Comparison of ENCODE assay signal across 1 cellular context in genomic region chr11:47375546-47376085, GRCh38.
TF ChIP-seq lines count a peak whose summit lies in the region.

No MANE protein-coding gene starts in this region.

TF ChIP-seq in IMR-90, 13 proteins besides CTCF, POLR2A, EP300 and RAD21:
- TF ChIP-seq MXI1 (IDR thresholded peaks at IDR 0.05; ENCODE audit: borderline replicate concordance, low read depth, low read length) = no peak
- no peak for TF ChIP-seq SMC3 (IDR thresholded peaks at IDR 0.05; ENCODE audit: low read depth, low read length)
- no peak for TF ChIP-seq NFE2L2 (IDR thresholded peaks at IDR 0.05; ENCODE audit: low read depth, low read length)
- no peak for TF ChIP-seq ELK1 (IDR thresholded peaks at IDR 0.05; ENCODE audit: borderline replicate concordance, low read depth, low read length)
- TF ChIP-seq USF2 (IDR thresholded peaks at IDR 0.05; ENCODE audit: low read depth, low read length) = no peak
- TF ChIP-seq MAZ (IDR thresholded peaks at IDR 0.05; ENCODE audit: borderline replicate concordance, low read depth, low read length) = no peak
- TF ChIP-seq CEBPB (IDR thresholded peaks at IDR 0.05; ENCODE audit: low read depth, low read length) = no peak
- TF ChIP-seq BHLHE40 (IDR thresholded peaks at IDR 0.05; ENCODE audit: low read depth, low read length) = no peak
- TF ChIP-seq RCOR1 (IDR thresholded peaks at IDR 0.05; ENCODE audit: insufficient replicate concordance, low read length) = no peak
- TF ChIP-seq MAFK (IDR thresholded peaks at IDR 0.05; ENCODE audit: low read depth, low read length) = no peak
- TF ChIP-seq CHD1 (IDR thresholded peaks at IDR 0.05; ENCODE audit: low read depth, low read length) = no peak
